Comparison of ENCODE assay signal across 12 cellular contexts in genomic region chr2:131584940-131585339, GRCh38. TPM values are rescaled to one million over a fixed set of nuclear protein-coding genes. Genes with fewer than 3 reads are reported as not detected.
DNase-seq lines count a peak whose midpoint lies in the region; ATAC-seq and TF ChIP-seq lines count a peak whose summit lies in the region.
"Had no signal": no experiment of that assay in that cellular context is flagged by ENCODE, and none has a peak within 500 bp of the region (broad histone marks: within the 10 kb centered on the region; RNA-seq: fewer than 3 reads in every experiment).

No MANE protein-coding gene starts in this region.

- H3K27me3 Mint-ChIP-seq in mesothelial cell of epicardium (ENCODE audit: low read depth): peaks cover 46% of the 10 kb centered on the region
- H3K27me3 Mint-ChIP-seq in naive thymus-derived CD8-positive, alpha-beta T cell: peaks cover 21 to 63% (median 47%) of the 10 kb centered on the region in 5 donors
- peaks cover 21% of the 10 kb centered on the region for H3K27me3 Mint-ChIP-seq in activated CD4-positive, alpha-beta T cell treated with anti-CD3 and anti-CD28 coated beads, Interleukin-2, amount 10 ng/mL, durations not matched to agents 7 days and 5 days

- no peaks in the 10 kb centered on the region for H3K36me3 Mint-ChIP-seq in mesothelial cell of epicardium
- H3K36me3 Mint-ChIP-seq in naive thymus-derived CD8-positive, alpha-beta T cell: no peaks in the 10 kb centered on the region
- no peaks in the 10 kb centered on the region for H3K36me3 Mint-ChIP-seq in activated CD4-positive, alpha-beta T cell treated with anti-CD3 and anti-CD28 coated beads, Interleukin-2, amount 10 ng/mL, durations not matched to agents 7 days and 5 days (ENCODE audit: low read depth)
- H3K36me3 Mint-ChIP-seq: activated CD8-positive, alpha-beta memory T cell treated with anti-CD3 and anti-CD28 coated beads, Interleukin-2, amount 10 ng/mL, durations not matched to agents 7 days and 5 days had no signal

- H3K27ac Mint-ChIP-seq in mesothelial cell of epicardium: no peak overlapping the region
- no peak overlapping the region for H3K27ac Mint-ChIP-seq in naive thymus-derived CD8-positive, alpha-beta T cell
- no peak overlapping the region for H3K27ac Mint-ChIP-seq in activated CD4-positive, alpha-beta T cell treated with anti-CD3 and anti-CD28 coated beads, Interleukin-2, amount 10 ng/mL, durations not matched to agents 7 days and 5 days
- H3K27ac Mint-ChIP-seq: activated CD8-positive, alpha-beta memory T cell treated with anti-CD3 and anti-CD28 coated beads, Interleukin-2, amount 10 ng/mL, durations not matched to agents 7 days and 5 days; endodermal cell; T-helper 1 cell treated with Interleukin-12 subunit alpha and Interleukin-12 subunit beta and Interleukin-4 antibody, amounts not matched to agents 30 μg/mL and 1 μg/mL, for 36 hours had no signal

- DNase-seq in Ammon's horn (ENCODE audit: low spot score) (peak; percentile 7), cerebellum (ENCODE audit: low spot score) (no peak), mesothelial cell of epicardium (ENCODE audit: low spot score in 2 of 2, unreplicated experiment in 2 of 2) (no peak)
- no peak for DNase-seq in naive thymus-derived CD8-positive, alpha-beta T cell
- no peak for DNase-seq in activated CD4-positive, alpha-beta T cell treated with anti-CD3 and anti-CD28 coated beads, Interleukin-2, amount 10 ng/mL, durations not matched to agents 7 days and 5 days
- DNase-seq: activated CD8-positive, alpha-beta memory T cell treated with anti-CD3 and anti-CD28 coated beads, Interleukin-2, amount 10 ng/mL, durations not matched to agents 7 days and 5 days; endodermal cell; NCI-H524 had no signal

- CTCF ChIA-PET in activated CD4-positive, alpha-beta T cell treated with anti-CD3 and anti-CD28 coated beads, Interleukin-2, amount 10 ng/mL, durations not matched to agents 7 days and 5 days (lab: Charles Lee): no interaction called here

- ATAC-seq in GM19035 (IDR thresholded peaks at IDR 0.05; ENCODE audit: unreplicated experiment) (peak; percentile 57), HG02610 (IDR thresholded peaks at IDR 0.05; ENCODE audit: unreplicated experiment) (peak; percentile 36), HG03521 (IDR thresholded peaks at IDR 0.05; ENCODE audit: unreplicated experiment) (peak; percentile 42)
- no peak for ATAC-seq in naive thymus-derived CD8-positive, alpha-beta T cell
- ATAC-seq: activated CD8-positive, alpha-beta memory T cell treated with anti-CD3 and anti-CD28 coated beads, Interleukin-2, amount 10 ng/mL, durations not matched to agents 7 days and 5 days had no signal

- no peak for TF ChIP-seq CTCF in mesothelial cell of epicardium (IDR thresholded peaks at IDR 0.05; ENCODE audit: unreplicated experiment)

- H3K9me3 Mint-ChIP-seq in mesothelial cell of epicardium: no peaks in the 10 kb centered on the region
- H3K9me3 Mint-ChIP-seq in naive thymus-derived CD8-positive, alpha-beta T cell: peaks cover 0 to 7% (median 0%) of the 10 kb centered on the region in 9 donors
- no peaks in the 10 kb centered on the region for H3K9me3 Mint-ChIP-seq in activated CD4-positive, alpha-beta T cell treated with anti-CD3 and anti-CD28 coated beads, Interleukin-2, amount 10 ng/mL, durations not matched to agents 7 days and 5 days
- H3K9me3 Mint-ChIP-seq: endodermal cell; T-helper 1 cell treated with Interleukin-12 subunit alpha and Interleukin-12 subunit beta and Interleukin-4 antibody, amounts not matched to agents 30 μg/mL and 1 μg/mL, for 36 hours had no signal

- no peaks in the 10 kb centered on the region for H3K4me1 Mint-ChIP-seq in mesothelial cell of epicardium
- no peaks in the 10 kb centered on the region for H3K4me1 Mint-ChIP-seq in naive thymus-derived CD8-positive, alpha-beta T cell
- no peaks in the 10 kb centered on the region for H3K4me1 Mint-ChIP-seq in activated CD4-positive, alpha-beta T cell treated with anti-CD3 and anti-CD28 coated beads, Interleukin-2, amount 10 ng/mL, durations not matched to agents 7 days and 5 days
- H3K4me1 Mint-ChIP-seq: activated CD8-positive, alpha-beta memory T cell treated with anti-CD3 and anti-CD28 coated beads, Interleukin-2, amount 10 ng/mL, durations not matched to agents 7 days and 5 days had no signal

- POLR2A ChIA-PET in naive thymus-derived CD8-positive, alpha-beta T cell (lab: Charles Lee): no interaction called here
- POLR2A ChIA-PET in activated CD4-positive, alpha-beta T cell treated with anti-CD3 and anti-CD28 coated beads, Interleukin-2, amount 10 ng/mL, durations not matched to agents 7 days and 5 days (lab: Charles Lee): no interaction called here

- no peak overlapping the region for H3K4me3 Mint-ChIP-seq in mesothelial cell of epicardium
- H3K4me3 Mint-ChIP-seq in naive thymus-derived CD8-positive, alpha-beta T cell: no peak overlapping the region
- H3K4me3 Mint-ChIP-seq in activated CD4-positive, alpha-beta T cell treated with anti-CD3 and anti-CD28 coated beads, Interleukin-2, amount 10 ng/mL, durations not matched to agents 7 days and 5 days: no peak overlapping the region
- H3K4me3 Mint-ChIP-seq: activated CD8-positive, alpha-beta memory T cell treated with anti-CD3 and anti-CD28 coated beads, Interleukin-2, amount 10 ng/mL, durations not matched to agents 7 days and 5 days; endodermal cell; T-helper 1 cell treated with Interleukin-12 subunit alpha and Interleukin-12 subunit beta and Interleukin-4 antibody, amounts not matched to agents 30 μg/mL and 1 μg/mL, for 36 hours had no signal

RNA-seq across cellular contexts. Expression of gene CCDC74A, which starts 57.3 kb away (rescaled TPM):
- 5.6 TPM for total RNA-seq in cerebellum
- 9.6 to 11.0 TPM (median 10.9 TPM) in 3 replicates for total RNA-seq in mesothelial cell of epicardium
- total RNA-seq in naive thymus-derived CD8-positive, alpha-beta T cell: under 1 TPM; 0.44 to 0.49 TPM
- under 1 TPM in 1 of 3 donors, not detected in 2; 0.53 TPM for polyA plus RNA-seq in naive thymus-derived CD8-positive, alpha-beta T cell
- 1 to 10 TPM; 3.0 to 3.2 TPM for total RNA-seq in activated CD4-positive, alpha-beta T cell treated with anti-CD3 and anti-CD28 coated beads, Interleukin-2, amount 10 ng/mL, durations not matched to agents 7 days and 5 days

Comparison
In these comparisons a context has a peak if more than half of its experiments do, and no peak if none do; other contexts are left out.
1. ATAC-seq: peak in GM19035 (single experiment), HG02610 (single experiment) and HG03521 (single experiment); none in naive thymus-derived CD8-positive, alpha-beta T cell (0 of 2).